In genomic region chr21:42850866-42851391, GRCh38 we compare ENCODE assay signal across 8 cellular contexts. TPM values are rescaled to one million over a fixed set of nuclear protein-coding genes. Genes with fewer than 3 reads are reported as not detected.
DNase-seq lines count a peak whose midpoint lies in the region; ATAC-seq and TF ChIP-seq lines count a peak whose summit lies in the region.

No MANE protein-coding gene starts in this region.

- TF ChIP-seq POLR2A in transverse colon (IDR thresholded peaks at IDR 0.05) = no peak

- ATAC-seq in HG03571 (IDR thresholded peaks at IDR 0.05; ENCODE audit: unreplicated experiment) = no peak

- TF ChIP-seq EP300 in transverse colon (IDR thresholded peaks at IDR 0.05; ENCODE audit: low read depth) = no peak

- WGBS in transverse colon (ENCODE audit: low coverage in 1 of 2), 2 donors = 85% methylated on average over 17 of the region's 21 CpGs; no CpG with 5 or more reads in 1 of the 2 donors

- H3K36me3 ChIP-seq in WERI-Rb-1 (peaks cover 86% of the 10 kb centered on the region), transverse colon (peaks cover 0 to 48% (median 14%) of the 10 kb centered on the region in 4 donors)

- H3K9me3 ChIP-seq in WERI-Rb-1 (ENCODE audit: severe bottlenecking) = no peaks in the 10 kb centered on the region
- H3K9me3 ChIP-seq in transverse colon = no peaks in the 10 kb centered on the region

- H3K27ac ChIP-seq in WERI-Rb-1 = no peak overlapping the region
- no peak overlapping the region for H3K27ac ChIP-seq in transverse colon

- intact Hi-C loops in transverse colon (cut with DNase I; ENCODE audit: low total_unique reads) = no loop called here

- H3K27me3 ChIP-seq in WERI-Rb-1 (ENCODE audit: insufficient read depth, low read depth, severe bottlenecking) = no peaks in the 10 kb centered on the region
- no peaks in the 10 kb centered on the region for H3K27me3 ChIP-seq in transverse colon

- no peak overlapping the region for H3K4me3 ChIP-seq in WERI-Rb-1 (ENCODE audit: low read depth, low read length)
- H3K4me3 ChIP-seq in transverse colon = no peak overlapping the region

- peak; percentile 10 for DNase-seq in ACHN
- peak; percentile 75 for DNase-seq in GM13976 (ENCODE audit: low spot score)
- DNase-seq in WERI-Rb-1 = peak; percentile 66
- DNase-seq in glomerular visceral epithelial cell (ENCODE audit: extremely low spot score) = peak; percentile 40
- no peak for DNase-seq in transverse colon
- DNase-seq in NCI-H524 treated with DMSO at 0.1 percent for 48 hours (lab: John Stamatoyannopoulos, UW) = no peak
- no peak for DNase-seq in HT-29 (ENCODE audit: low spot score)

- in situ Hi-C loops in ACHN (cut with HindIII; ENCODE audit: low pct_ligation_motif_present, low pct_unique_long_range_greater_than_20kb, low sequenced_read_pairs) (no loop called here), GM13976 (cut with MboI; ENCODE audit: low sequenced_read_pairs, unreplicated experiment) (no loop called here), transverse colon (cut with MboI; ENCODE audit: low pct_ligation_motif_present in 1 of 4, low pct_unique_long_range_greater_than_20kb in 1 of 4, low sequenced_read_pairs in 3 of 4) (loop anchor here in 1 of 4 donors (25.0 kb wide), 1 partner anchor 89 kb away; no protein-coding TSS in a partner anchor)

- H3K4me1 ChIP-seq in transverse colon = no peaks in the 10 kb centered on the region

- TF ChIP-seq CTCF in GM13976 (IDR thresholded peaks at IDR 0.05; ENCODE audit: borderline replicate concordance, control extremely low read depth, extremely low read depth, insufficient read depth, missing control alignments) (no peak), WERI-Rb-1 (IDR thresholded peaks at IDR 0.05; ENCODE audit: low read depth, low read length) (peak; percentile 89), transverse colon (IDR thresholded peaks at IDR 0.05) (peak in 4 of 5 experiments; percentile 13 to 32 (median 28))

RNA-seq across cellular contexts. Expression of gene WDR4, which starts 28.4 kb away (rescaled TPM):
- total RNA-seq in transverse colon = 10 to 100 TPM in 2 of 4 donors, 1 to 10 TPM in 2; 6.6 to 22.7 (median 10.3) TPM
- total RNA-seq in HT-29 (2014; rRNA removed; shearing (Covaris generic)) = 23.2 and 31.9 TPM in 2 replicates

RNA-seq across cellular contexts. Expression of gene NDUFV3, which starts 42.2 kb away (rescaled TPM):
- total RNA-seq in transverse colon = 10 to 100 TPM; 45.6 to 82.8 (median 64.1) TPM
- total RNA-seq in HT-29 (2014; rRNA removed; shearing (Covaris generic)) = 15.3 and 17.1 TPM in 2 replicates

Comparison
In these comparisons a context has a peak if more than half of its experiments do, and no peak if none do; other contexts are left out.
1. DNase-seq: peak in ACHN (single experiment), GM13976 (single experiment), WERI-Rb-1 (single experiment) and glomerular visceral epithelial cell (single experiment); none in transverse colon (single experiment), NCI-H524 treated with DMSO at 0.1 percent for 48 hours (single experiment) and HT-29 (single experiment).